Comparison of ENCODE assay signal across 11 cellular contexts in the genomic region with DNA sequence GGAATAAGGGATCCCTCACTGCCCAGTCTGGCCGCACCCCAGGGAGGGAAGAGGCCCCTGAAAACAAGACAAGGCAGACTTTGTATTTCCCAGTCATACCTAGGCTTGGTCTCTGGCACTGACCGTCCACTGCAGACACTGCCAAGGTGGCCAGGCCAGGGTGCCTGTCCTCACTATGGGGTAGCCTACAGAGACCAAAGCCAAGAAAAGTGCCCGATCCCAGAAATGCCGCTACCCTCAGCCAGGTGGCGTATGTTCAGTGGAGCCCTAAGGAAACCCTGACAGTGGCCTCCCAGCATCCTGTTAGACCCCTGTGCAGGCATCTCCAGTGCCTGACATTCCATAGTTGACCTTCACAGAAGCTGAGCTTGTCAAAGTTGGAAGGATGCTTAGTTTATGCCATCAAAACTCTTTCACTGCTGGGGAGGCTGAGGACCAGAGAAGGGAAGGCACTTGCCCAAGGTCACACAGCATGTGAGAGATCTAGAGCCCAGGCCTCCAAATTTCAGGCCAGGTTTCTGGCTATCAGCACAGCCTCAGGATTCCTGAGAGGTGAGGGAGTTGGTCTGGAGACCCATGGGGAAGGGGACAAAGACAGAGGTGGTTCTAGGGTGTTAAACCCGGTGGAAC. TPM values are rescaled to one million over a fixed set of nuclear protein-coding genes. Genes with fewer than 3 reads are reported as not detected.
DNase-seq lines count a peak whose midpoint lies in the region; ATAC-seq and TF ChIP-seq lines count a peak whose summit lies in the region.
"Had no signal": no experiment of that assay in that cellular context is flagged by ENCODE, and none has a peak within 500 bp of the region (broad histone marks: within the 10 kb centered on the region; RNA-seq: fewer than 3 reads in every experiment).

No MANE protein-coding gene starts in this region.

- no peak overlapping the region for H3K27ac Mint-ChIP-seq in activated naive CD4-positive, alpha-beta T cell treated with anti-CD3 and anti-CD28 coated beads, Interleukin-2, amount 50 U/mL, for 24 hours
- no peak overlapping the region for H3K27ac Mint-ChIP-seq in activated naive CD4-positive, alpha-beta T cell treated with anti-CD3 and anti-CD28 coated beads, Interleukin-2, amount 50 U/mL, for 72 hours
- no peak overlapping the region for H3K27ac Mint-ChIP-seq in endothelial cell (ENCODE audit: unreplicated experiment)
- no peak overlapping the region for H3K27ac Mint-ChIP-seq in type B pancreatic cell

- no peak for DNase-seq in activated naive CD4-positive, alpha-beta T cell treated with anti-CD3 and anti-CD28 coated beads, Interleukin-2, amount 50 U/mL, for 72 hours (ENCODE audit: low spot score in 2 of 2)
- DNase-seq in NCI-H82 treated with DMSO at 0.1 percent for 48 hours (lab: John Stamatoyannopoulos, UW; ENCODE audit: unreplicated experiment): peak; percentile 5
- peak; percentile 35 for DNase-seq in endothelial cell (ENCODE audit: low spot score)
- DNase-seq in type B pancreatic cell (ENCODE audit: extremely low spot score, unreplicated experiment): no peak
- no peak for DNase-seq in hypothalamus (lab: John Stamatoyannopoulos, UW)
- no peak for DNase-seq in left lung
- DNase-seq in activated effector memory CD4-positive, alpha-beta T cell treated with anti-CD3 and anti-CD28 coated beads, Interleukin-2, amount 50 U/mL, for 16 hours: no peak
- DNase-seq: activated naive CD4-positive, alpha-beta T cell treated with Interleukin-2 at 50 U/mL for 16 hours; pancreas had no signal

- peaks cover 7% of the 10 kb centered on the region for H3K4me1 Mint-ChIP-seq in activated naive CD4-positive, alpha-beta T cell treated with anti-CD3 and anti-CD28 coated beads, Interleukin-2, amount 50 U/mL, for 24 hours
- H3K4me1 Mint-ChIP-seq in endothelial cell (ENCODE audit: unreplicated experiment): peaks cover 11% of the 10 kb centered on the region
- peaks cover 23% of the 10 kb centered on the region for H3K4me1 Mint-ChIP-seq in type B pancreatic cell (ENCODE audit: unreplicated experiment)

- H3K9me3 Mint-ChIP-seq in activated naive CD4-positive, alpha-beta T cell treated with anti-CD3 and anti-CD28 coated beads, Interleukin-2, amount 50 U/mL, for 24 hours: no peaks in the 10 kb centered on the region
- H3K9me3 Mint-ChIP-seq in activated naive CD4-positive, alpha-beta T cell treated with anti-CD3 and anti-CD28 coated beads, Interleukin-2, amount 50 U/mL, for 72 hours: peaks cover 0 to 4% of the 10 kb centered on the region in 2 donors
- no peaks in the 10 kb centered on the region for H3K9me3 Mint-ChIP-seq in endothelial cell (ENCODE audit: unreplicated experiment)
- no peaks in the 10 kb centered on the region for H3K9me3 Mint-ChIP-seq in type B pancreatic cell

- TF ChIP-seq CTCF in endothelial cell (IDR thresholded peaks at IDR 0.05; ENCODE audit: unreplicated experiment) (peak; percentile 50), type B pancreatic cell (conservative IDR thresholded peaks at IDR 0.05) (peak; percentile 58), left lung (IDR thresholded peaks at IDR 0.05) (no peak)

- H3K36me3 Mint-ChIP-seq in activated naive CD4-positive, alpha-beta T cell treated with anti-CD3 and anti-CD28 coated beads, Interleukin-2, amount 50 U/mL, for 24 hours: no peaks in the 10 kb centered on the region
- H3K36me3 Mint-ChIP-seq in activated naive CD4-positive, alpha-beta T cell treated with anti-CD3 and anti-CD28 coated beads, Interleukin-2, amount 50 U/mL, for 72 hours: peaks cover 0 to 8% of the 10 kb centered on the region in 2 donors
- no peaks in the 10 kb centered on the region for H3K36me3 Mint-ChIP-seq in endothelial cell (ENCODE audit: low read depth, unreplicated experiment)
- no peaks in the 10 kb centered on the region for H3K36me3 Mint-ChIP-seq in type B pancreatic cell

- intact Hi-C loops in left lung (cut with DNase I): no loop called here

- H3K36me3 ChIP-seq in left lung: no peaks in the 10 kb centered on the region
- H3K36me3 ChIP-seq: pancreas had no signal

- ATAC-seq in activated naive CD4-positive, alpha-beta T cell treated with anti-CD3 and anti-CD28 coated beads, Interleukin-2, amount 50 U/mL, for 72 hours: no peak
- ATAC-seq in left lung: no peak

- no peaks in the 10 kb centered on the region for H3K9me3 ChIP-seq in left lung
- H3K9me3 ChIP-seq: pancreas had no signal

- H3K4me3 ChIP-seq in left lung: no peak overlapping the region
- H3K4me3 ChIP-seq: pancreas had no signal

- no peak overlapping the region for H3K27ac ChIP-seq in left lung
- H3K27ac ChIP-seq: pancreas had no signal

- peaks cover 51% of the 10 kb centered on the region for H3K27me3 Mint-ChIP-seq in activated naive CD4-positive, alpha-beta T cell treated with anti-CD3 and anti-CD28 coated beads, Interleukin-2, amount 50 U/mL, for 24 hours
- peaks cover 10% of the 10 kb centered on the region for H3K27me3 Mint-ChIP-seq in endothelial cell (ENCODE audit: unreplicated experiment)
- H3K27me3 Mint-ChIP-seq in type B pancreatic cell: peaks cover 65% of the 10 kb centered on the region

- peaks cover 3 to 21% of the 10 kb centered on the region in 2 donors for H3K4me1 ChIP-seq in left lung

- peaks cover 46 to 98% of the 10 kb centered on the region in 2 donors for H3K27me3 ChIP-seq in left lung

- peak overlapping the region; percentile 13 for H3K4me3 Mint-ChIP-seq in activated naive CD4-positive, alpha-beta T cell treated with anti-CD3 and anti-CD28 coated beads, Interleukin-2, amount 50 U/mL, for 24 hours
- H3K4me3 Mint-ChIP-seq in endothelial cell (ENCODE audit: unreplicated experiment): no peak overlapping the region
- peak overlapping the region; percentile 51 for H3K4me3 Mint-ChIP-seq in type B pancreatic cell

RNA-seq across cellular contexts. Expression of a gene that starts 2.5 kb away (rescaled TPM):
- total RNA-seq in activated naive CD4-positive, alpha-beta T cell treated with anti-CD3 and anti-CD28 coated beads, Interleukin-2, amount 50 U/mL, for 72 hours: not detected
- total RNA-seq in endothelial cell (ENCODE audit: unreplicated experiment) (not detected), type B pancreatic cell (ENCODE audit: low replicate concordance) (0.36 TPM in 1 of 2 replicates, not detected in the other), left lung (not detected)
- total RNA-seq: urinary bladder had no signal

RNA-seq across cellular contexts. Expression of a gene that starts 20.1 kb away (rescaled TPM):
- 10 to 100 TPM in 1 of 2 donors, 1 to 10 TPM in 1; 8.7 to 12.7 TPM for total RNA-seq in activated naive CD4-positive, alpha-beta T cell treated with anti-CD3 and anti-CD28 coated beads, Interleukin-2, amount 50 U/mL, for 72 hours
- total RNA-seq in endothelial cell (ENCODE audit: unreplicated experiment): 4.1 TPM
- total RNA-seq in type B pancreatic cell (ENCODE audit: low replicate concordance): 16.3 and 25.4 TPM in 2 replicates
- total RNA-seq in left lung: 10 to 100 TPM; 24.7 to 40.9 TPM

Comparison
In these comparisons a context has a peak if more than half of its experiments do, and no peak if none do; other contexts are left out.
1. DNase-seq: peak in NCI-H82 treated with DMSO at 0.1 percent for 48 hours (single experiment) and endothelial cell (single experiment); none in activated naive CD4-positive, alpha-beta T cell treated with anti-CD3 and anti-CD28 coated beads, Interleukin-2, amount 50 U/mL, for 72 hours (0 of 2), type B pancreatic cell (single experiment), hypothalamus (0 of 51), left lung (0 of 2) and activated effector memory CD4-positive, alpha-beta T cell treated with anti-CD3 and anti-CD28 coated beads, Interleukin-2, amount 50 U/mL, for 16 hours (single experiment).
2. CTCF ChIP-seq: peak in endothelial cell (single experiment) and type B pancreatic cell (single experiment); none in left lung (0 of 2).